In the genomic region with DNA sequence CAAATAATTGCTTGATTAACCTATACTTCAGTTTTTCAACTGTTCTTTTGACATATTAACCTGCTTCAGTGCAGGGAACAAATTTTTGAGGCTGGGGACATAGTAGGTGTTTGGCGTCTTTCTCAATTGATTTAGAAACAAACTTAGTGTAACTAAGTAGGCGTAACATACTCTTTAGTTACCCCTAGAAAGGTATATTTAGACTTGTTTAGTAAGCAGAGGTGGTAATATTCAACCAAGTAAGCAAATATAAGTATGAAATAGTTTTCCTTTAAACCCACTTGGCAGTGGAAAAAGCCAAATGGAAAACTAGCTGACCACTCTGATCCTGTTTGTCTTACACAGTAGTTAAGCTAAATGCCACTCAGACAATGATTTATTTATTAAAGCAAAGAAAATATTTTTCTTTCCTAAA, we compare ENCODE assay signal across 9 cellular contexts.
DNase-seq lines count a peak whose midpoint lies in the region; ATAC-seq and TF ChIP-seq lines count a peak whose summit lies in the region.
"Had no signal": no experiment of that assay in that cellular context is flagged by ENCODE, and none has a peak within 500 bp of the region (broad histone marks: within the 10 kb centered on the region; RNA-seq: fewer than 3 reads in every experiment).

No MANE protein-coding gene starts in this region.

- peaks cover 17% of the 10 kb centered on the region for H3K36me3 Mint-ChIP-seq in dendritic cell treated with granulocyte-macrophage colony-stimulating factor and Interleukin-4, amounts not matched to agents 40 ng/mL and 50 ng/mL, for 4 days (ENCODE audit: low read depth)

- ATAC-seq in GM18511 (IDR thresholded peaks at IDR 0.05; ENCODE audit: unreplicated experiment) (peak; percentile 51), HG02973 (IDR thresholded peaks at IDR 0.05; ENCODE audit: unreplicated experiment) (peak; percentile 48), foreskin keratinocyte (no peak)

- no peaks in the 10 kb centered on the region for H3K27me3 ChIP-seq in foreskin keratinocyte

- peaks cover 34% of the 10 kb centered on the region for H3K4me1 Mint-ChIP-seq in dendritic cell treated with granulocyte-macrophage colony-stimulating factor and Interleukin-4, amounts not matched to agents 40 ng/mL and 50 ng/mL, for 4 days (ENCODE audit: low read depth)

- no peaks in the 10 kb centered on the region for H3K9me3 Mint-ChIP-seq in dendritic cell treated with granulocyte-macrophage colony-stimulating factor and Interleukin-4, amounts not matched to agents 40 ng/mL and 50 ng/mL, for 4 days

- H3K4me3 Mint-ChIP-seq in dendritic cell treated with granulocyte-macrophage colony-stimulating factor and Interleukin-4, amounts not matched to agents 40 ng/mL and 50 ng/mL, for 4 days: no peak overlapping the region

- intact Hi-C loops in dendritic cell treated with granulocyte-macrophage colony-stimulating factor and Interleukin-4, amounts not matched to agents 40 ng/mL and 50 ng/mL, for 4 days (cut with micrococcal nuclease): no loop called here

- TF ChIP-seq CTCF in foreskin keratinocyte (conservative IDR thresholded peaks at IDR 0.05): no peak

- peaks cover 32% of the 10 kb centered on the region for H3K4me1 ChIP-seq in foreskin keratinocyte

- H3K27ac Mint-ChIP-seq in dendritic cell treated with granulocyte-macrophage colony-stimulating factor and Interleukin-4, amounts not matched to agents 40 ng/mL and 50 ng/mL, for 4 days: peak overlapping the region; percentile 63

- no peak overlapping the region for H3K27ac ChIP-seq in foreskin keratinocyte

- DNase-seq in renal cortical epithelial cell (ENCODE audit: low read depth): peak; percentile 71
- no peak for DNase-seq in T-helper 2 cell
- no peak for DNase-seq in NCI-H526 (lab: John Stamatoyannopoulos, UW)
- DNase-seq in foreskin keratinocyte: no peak
- DNase-seq in islet precursor cell: no peak
- DNase-seq: NCI-H1436 treated with DMSO at 0.1 percent for 48 hours had no signal

- no peaks in the 10 kb centered on the region for H3K27me3 Mint-ChIP-seq in dendritic cell treated with granulocyte-macrophage colony-stimulating factor and Interleukin-4, amounts not matched to agents 40 ng/mL and 50 ng/mL, for 4 days
